In genomic region chr10:123715546-123715945, GRCh38 we compare ENCODE assay signal across 8 cellular contexts. TPM values are rescaled to one million over a fixed set of nuclear protein-coding genes. Genes with fewer than 3 reads are reported as not detected.
"Had no signal": no experiment of that assay in that cellular context is flagged by ENCODE, and none has a peak within 500 bp of the region (broad histone marks: within the 10 kb centered on the region; RNA-seq: fewer than 3 reads in every experiment).

No MANE protein-coding gene starts in this region.

- ATAC-seq: HepG2, K562 had no signal

- DNase-seq: IMR-90, KBM-7 had no signal

- H3K27ac ChIP-seq: HL-60 had no signal

- H3K4me3 ChIP-seq: K562 had no signal

RNA-seq across cellular contexts. Expression of gene GPR26, which starts 49.4 kb away (rescaled TPM):
- total RNA-seq: HepG2, HT-29, HT1080, IMR-90, K562 had no signal
- polyA plus RNA-seq: HepG2, IgD-negative memory B cell, IMR-90, K562 had no signal
